ENCODE assay signal across 7 cellular contexts in the genomic region with DNA sequence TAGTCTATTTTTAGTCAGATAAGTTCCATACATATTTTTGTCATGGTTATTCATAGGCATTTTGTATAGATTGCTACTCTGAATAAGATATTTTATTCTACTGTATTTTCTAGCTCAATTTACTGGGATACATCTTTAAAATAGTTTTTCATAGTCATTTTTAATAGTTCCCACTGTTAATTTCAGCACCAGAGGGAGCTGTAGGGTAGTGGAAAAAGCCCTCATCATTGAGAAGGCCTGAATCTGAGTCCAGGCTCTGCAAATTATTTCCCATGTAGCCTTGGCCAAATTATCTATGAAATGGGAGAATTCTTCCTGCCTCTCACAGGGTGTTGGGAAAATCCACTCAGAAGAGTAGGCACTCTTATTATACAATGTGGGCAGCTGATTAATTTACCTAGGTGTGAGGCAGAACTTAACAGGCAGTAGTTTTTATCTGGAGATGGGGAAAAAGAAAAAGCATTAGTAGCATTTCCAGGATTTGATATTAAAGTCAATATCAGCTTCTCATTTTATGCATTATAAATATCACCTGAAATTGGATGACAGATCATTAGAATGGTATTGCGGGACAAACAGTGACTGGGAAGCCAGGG.
DNase-seq lines count a peak whose midpoint lies in the region; ATAC-seq and TF ChIP-seq lines count a peak whose summit lies in the region.

No MANE protein-coding gene starts in this region.

- no peak overlapping the region for H3K27ac ChIP-seq in liver (ENCODE audit: low read depth in 1 of 2, low read length in 2 of 2)

- H3K36me3 ChIP-seq in liver (ENCODE audit: control insufficient read depth in 4 of 4, insufficient read depth in 3 of 4, low read depth in 1 of 4, low read length in 3 of 4) = no peaks in the 10 kb centered on the region

- H3K4me3 Mint-ChIP-seq in brain = no peak overlapping the region
- no peak overlapping the region for H3K4me3 Mint-ChIP-seq in activated T-helper 1 cell treated with anti-CD3 and anti-CD28 coated beads, Interleukin-12 subunit alpha, Interleukin-12 subunit beta, Interleukin-2, Interleukin-4 antibody, amounts not matched to agents 30 ng/mL and 10 ng/mL and 1 ng/mL, durations not matched to agents 14 hours and 24 hours and 36 hours

- no peaks in the 10 kb centered on the region for H3K27me3 ChIP-seq in liver (ENCODE audit: control insufficient read depth in 4 of 4, insufficient read depth in 4 of 4, low read length in 3 of 4)

- ATAC-seq in GM18498 (IDR thresholded peaks at IDR 0.05; ENCODE audit: unreplicated experiment) = no peak

- no peaks in the 10 kb centered on the region for H3K4me1 ChIP-seq in liver (ENCODE audit: control insufficient read depth in 4 of 4, insufficient read depth in 4 of 4, low read length in 3 of 4)

- H3K27me3 Mint-ChIP-seq in brain = peaks cover 4% of the 10 kb centered on the region
- H3K27me3 Mint-ChIP-seq in activated T-helper 1 cell treated with anti-CD3 and anti-CD28 coated beads, Interleukin-12 subunit alpha, Interleukin-12 subunit beta, Interleukin-2, Interleukin-4 antibody, amounts not matched to agents 30 ng/mL and 10 ng/mL and 1 ng/mL, durations not matched to agents 14 hours and 24 hours and 36 hours (ENCODE audit: insufficient read depth) = peaks cover 2% of the 10 kb centered on the region

- peaks cover 0 to 4% (median 0%) of the 10 kb centered on the region in 5 experiments for H3K9me3 Mint-ChIP-seq in brain
- H3K9me3 Mint-ChIP-seq in activated T-helper 1 cell treated with anti-CD3 and anti-CD28 coated beads, Interleukin-12 subunit alpha, Interleukin-12 subunit beta, Interleukin-2, Interleukin-4 antibody, amounts not matched to agents 30 ng/mL and 10 ng/mL and 1 ng/mL, durations not matched to agents 14 hours and 24 hours and 36 hours = no peaks in the 10 kb centered on the region

- peak overlapping the region in 2 of 5 experiments; percentile 71 to 76 for H3K27ac Mint-ChIP-seq in brain
- H3K27ac Mint-ChIP-seq in activated T-helper 1 cell treated with anti-CD3 and anti-CD28 coated beads, Interleukin-12 subunit alpha, Interleukin-12 subunit beta, Interleukin-2, Interleukin-4 antibody, amounts not matched to agents 30 ng/mL and 10 ng/mL and 1 ng/mL, durations not matched to agents 14 hours and 24 hours and 36 hours = no peak overlapping the region

- H3K9me3 ChIP-seq in liver (ENCODE audit: control insufficient read depth in 4 of 4, low read length in 3 of 4) = no peaks in the 10 kb centered on the region

- H3K36me3 Mint-ChIP-seq in brain = no peaks in the 10 kb centered on the region
- H3K36me3 Mint-ChIP-seq in activated T-helper 1 cell treated with anti-CD3 and anti-CD28 coated beads, Interleukin-12 subunit alpha, Interleukin-12 subunit beta, Interleukin-2, Interleukin-4 antibody, amounts not matched to agents 30 ng/mL and 10 ng/mL and 1 ng/mL, durations not matched to agents 14 hours and 24 hours and 36 hours (ENCODE audit: low read depth) = no peaks in the 10 kb centered on the region

- H3K9ac ChIP-seq in liver (ENCODE audit: low read depth in 1 of 2, low read length in 2 of 2) = no peak overlapping the region

- 94% methylated on average over 1 of the region's 1 CpG for WGBS in liver

- H3K4me3 ChIP-seq in GM12875 (ENCODE audit: low read depth, low read length) (no peak overlapping the region), liver (ENCODE audit: low read depth in 1 of 3, low read length in 3 of 3) (no peak overlapping the region)

- H3K4me1 Mint-ChIP-seq in brain = peaks cover 30% of the 10 kb centered on the region
- no peaks in the 10 kb centered on the region for H3K4me1 Mint-ChIP-seq in activated T-helper 1 cell treated with anti-CD3 and anti-CD28 coated beads, Interleukin-12 subunit alpha, Interleukin-12 subunit beta, Interleukin-2, Interleukin-4 antibody, amounts not matched to agents 30 ng/mL and 10 ng/mL and 1 ng/mL, durations not matched to agents 14 hours and 24 hours and 36 hours (ENCODE audit: low read depth)

- TF ChIP-seq CTCF in GM12875 (IDR thresholded peaks at IDR 0.05; ENCODE audit: borderline replicate concordance, insufficient read depth, low read depth, low read length) (peak; percentile 9; the same call in 1 of the 2 replicates), brain (conservative IDR thresholded peaks at IDR 0.05) (peak; percentile 77 to 80), liver (IDR thresholded peaks at IDR 0.05; ENCODE audit: low read depth, low read length, missing input control) (peak; percentile 27)

- intact Hi-C loops in activated T-helper 1 cell treated with anti-CD3 and anti-CD28 coated beads, Interleukin-12 subunit alpha, Interleukin-12 subunit beta, Interleukin-2, Interleukin-4 antibody, amounts not matched to agents 30 ng/mL and 10 ng/mL and 1 ng/mL, durations not matched to agents 14 hours and 24 hours and 36 hours (cut with micrococcal nuclease) = loop anchor here (10.0 kb wide), 1 partner anchor 1173 kb away; no protein-coding TSS in a partner anchor

- peak; percentile 69 to 71 for TF ChIP-seq RAD21 in liver (IDR thresholded peaks at IDR 0.05)

- DNase-seq in NCI-H1694 treated with DMSO at 0.1 percent for 48 hours (lab: John Stamatoyannopoulos, UW) = peak; percentile 74
- DNase-seq in midbrain (lab: John Stamatoyannopoulos, UW) = no peak
- DNase-seq in activated T-helper 1 cell treated with anti-CD3 and anti-CD28 coated beads, Interleukin-12 subunit alpha, Interleukin-12 subunit beta, Interleukin-2, Interleukin-4 antibody, amounts not matched to agents 30 ng/mL and 10 ng/mL and 1 ng/mL, durations not matched to agents 14 hours and 24 hours and 36 hours (ENCODE audit: low spot score) = no peak

TF ChIP-seq in liver, 16 proteins besides CTCF, POLR2A, EP300 and RAD21:
- TF ChIP-seq GABPA (IDR thresholded peaks at IDR 0.05 in 1 of 2, conservative IDR thresholded peaks at IDR 0.05 in 1 of 2) (no peak), EGR1 (IDR thresholded peaks at IDR 0.05; ENCODE audit: low read depth in 2 of 2) (no peak), RXRA (IDR thresholded peaks at IDR 0.05) (no peak), HNF4G (IDR thresholded peaks at IDR 0.05) (no peak), TAF1 (conservative IDR thresholded peaks at IDR 0.05) (no peak), FOXA2 (IDR thresholded peaks at IDR 0.05) (no peak)

Comparison
In these comparisons a context has a peak if more than half of its experiments do, and no peak if none do; other contexts are left out.
1. CTCF ChIP-seq: peak in every context shown above with its lines; median percentile 78 in brain; 27 in liver; 9 in GM12875.